Comparison of ENCODE assay signal across 8 cellular contexts in the genomic region with DNA sequence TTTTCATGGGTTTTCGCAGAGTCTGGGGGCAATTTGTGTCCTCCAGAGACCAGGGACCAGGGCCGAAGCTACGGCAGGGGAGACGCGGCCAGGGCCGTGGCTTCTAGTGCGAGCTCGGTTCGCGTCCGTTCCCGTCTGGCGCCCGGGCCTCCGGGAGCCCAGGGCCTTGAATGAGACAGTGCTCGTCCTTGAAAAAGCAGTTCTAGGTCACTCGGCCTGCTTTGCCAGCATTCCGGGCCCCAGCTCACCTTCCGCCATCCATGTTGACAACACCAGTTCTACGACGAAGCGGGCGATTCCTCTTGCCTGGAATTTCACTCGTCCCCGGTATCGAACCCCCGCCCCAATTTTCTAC.
DNase-seq lines count a peak whose midpoint lies in the region; ATAC-seq and TF ChIP-seq lines count a peak whose summit lies in the region.

No MANE protein-coding gene starts in this region.

- H3K4me1 ChIP-seq in neutrophil (ENCODE audit: control insufficient read depth in 1 of 2, insufficient read depth in 1 of 2, low read depth in 1 of 2, low read length in 1 of 2), result peaks cover 30% of the 10 kb centered on the region in 2 experiments

- peak overlapping the region; percentile 87 for H3K27ac ChIP-seq in neutrophil

- DNase-seq in activated CD4-positive, alpha-beta T cell treated with anti-CD3 and anti-CD28 coated beads, Interleukin-2, amount 50 U/mL, for 1 hour, result peak; percentile 27
- DNase-seq in fibroblast of mammary gland (ENCODE audit: low read depth), result no peak
- no peak for DNase-seq in SW480 (ENCODE audit: low spot score)
- no peak for DNase-seq in NCI-H524 treated with DMSO at 0.1 percent for 48 hours (lab: John Stamatoyannopoulos, UW)
- DNase-seq in NCI-H526 (lab: John Stamatoyannopoulos, UW), result no peak

- H3K9me3 ChIP-seq in neutrophil, result no peaks in the 10 kb centered on the region

- H3K4me3 ChIP-seq in fibroblast of mammary gland (ENCODE audit: control insufficient read depth, low read depth, low read length) (peak overlapping the region; percentile 87), neutrophil (ENCODE audit: low read depth in 1 of 2, low read length in 1 of 2) (peak overlapping the region; percentile 75 to 78)

- peaks cover 30% of the 10 kb centered on the region for H3K27me3 ChIP-seq in neutrophil

- H3K36me3 ChIP-seq in neutrophil, result no peaks in the 10 kb centered on the region

- TF ChIP-seq CTCF in fibroblast of mammary gland (conservative IDR thresholded peaks at IDR 0.05; ENCODE audit: control insufficient read depth, insufficient read depth, low read depth, low read length) (no peak), neutrophil (IDR thresholded peaks at IDR 0.05) (no peak)

- ATAC-seq in GM18511 (IDR thresholded peaks at IDR 0.05; ENCODE audit: unreplicated experiment), result peak; percentile 19
- peak; percentile 16 for ATAC-seq in HG02884 (IDR thresholded peaks at IDR 0.05; ENCODE audit: unreplicated experiment)
